Comparison of ENCODE assay signal across 11 cellular contexts in the genomic region with DNA sequence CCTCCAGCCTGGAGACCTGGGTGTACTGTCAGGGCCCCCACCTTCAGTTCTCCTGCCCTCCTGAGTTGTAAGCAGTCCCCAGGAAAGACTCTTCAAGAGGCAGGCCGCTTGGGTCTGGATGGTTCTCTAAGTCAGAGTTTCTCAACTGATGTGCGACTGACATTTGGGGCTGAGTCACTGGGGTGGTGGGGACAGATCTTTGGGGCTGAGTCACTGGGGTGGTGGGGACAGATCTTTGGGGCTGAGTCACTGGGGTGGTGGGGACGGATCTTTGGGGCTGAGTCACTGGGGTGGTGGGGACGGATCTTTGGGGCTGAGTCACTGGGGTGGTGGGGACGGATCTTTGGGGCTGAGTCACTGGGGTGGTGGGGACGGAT. TPM values are rescaled to one million over a fixed set of nuclear protein-coding genes. Genes with fewer than 3 reads are reported as not detected.
DNase-seq lines count a peak whose midpoint lies in the region; ATAC-seq and TF ChIP-seq lines count a peak whose summit lies in the region.
"Not testable (repeated sequence)": the region's sequence is repeated elsewhere in the genome, so short reads cannot be mapped to it uniquely, and the experiment has no call there.
"Had no signal": no experiment of that assay in that cellular context is flagged by ENCODE, and none has a peak within 500 bp of the region (broad histone marks: within the 10 kb centered on the region; RNA-seq: fewer than 3 reads in every experiment).

No MANE protein-coding gene starts in this region.

- H3K4me2 ChIP-seq in BLaER1 treated with 17β-estradiol and CSF1 and Interleukin-3, amounts not matched to agents 10 nM and 100 nM: peak overlapping the region in 7 of 11 experiments; percentile 10 to 66 (median 54); a peak in 11 of 22 replicates
- peak overlapping the region; percentile 37 for H3K4me2 ChIP-seq in smooth muscle cell

- H3F3A ChIP-seq in smooth muscle cell (ENCODE audit: low read depth): not testable (repeated sequence)

- H3K9ac ChIP-seq in BLaER1 treated with 17β-estradiol and CSF1 and Interleukin-3, amounts not matched to agents 10 nM and 100 nM: 0 out of 22 replicates have a peak overlapping the region, but pooled peaks of 1 of the 11 experiments have one; percentile 19
- H3K9ac ChIP-seq in adipocyte (ENCODE audit: low read length); smooth muscle cell (ENCODE audit: low read depth): not testable (repeated sequence)

- peak; percentile 84 for ATAC-seq in stimulated activated effector memory CD8-positive, alpha-beta T cell treated with anti-CD3 and anti-CD28 coated beads, Interleukin-12 subunit alpha, Interleukin-12 subunit beta, amount 100 ng/mL, for 72 hours

- not testable (repeated sequence) for H3K79me2 ChIP-seq in smooth muscle cell (ENCODE audit: low read depth)

- H3K9me3 ChIP-seq in BLaER1 treated with 17β-estradiol and CSF1 and Interleukin-3, amounts not matched to agents 10 nM and 100 nM (replicated peaks in 1 of 11): peaks cover 19 to 22% (median 21%) of the 10 kb centered on the region in 11 experiments
- peaks cover 12% of the 10 kb centered on the region for H3K9me3 ChIP-seq in adipocyte (ENCODE audit: control insufficient read depth, low read length)
- H3K9me3 ChIP-seq in smooth muscle cell (replicated peaks; ENCODE audit: low read depth): not testable (repeated sequence)

- not testable (repeated sequence) for H4K20me1 ChIP-seq in BLaER1 treated with 17β-estradiol and CSF1 and Interleukin-3, amounts not matched to agents 10 nM and 100 nM; smooth muscle cell (ENCODE audit: low read depth)

- not testable (repeated sequence) for H3K36me3 Mint-ChIP-seq in stimulated activated effector memory CD8-positive, alpha-beta T cell treated with anti-CD3 and anti-CD28 coated beads, Interleukin-12 subunit alpha, Interleukin-12 subunit beta, amount 100 ng/mL, for 72 hours

- H3K4me1 ChIP-seq in BLaER1 treated with 17β-estradiol and CSF1 and Interleukin-3, amounts not matched to agents 10 nM and 100 nM: peaks cover 0 to 24% (median 11%) of the 10 kb centered on the region in 10 experiments; a peak in 14 of 20 replicates
- H3K4me1 ChIP-seq in adipocyte (ENCODE audit: control insufficient read depth, insufficient read depth, low read length): peaks cover 12% of the 10 kb centered on the region
- H3K4me1 ChIP-seq in smooth muscle cell (ENCODE audit: low read depth): not testable (repeated sequence)

- not testable (repeated sequence) for H3K9me3 Mint-ChIP-seq in stimulated activated effector memory CD8-positive, alpha-beta T cell treated with anti-CD3 and anti-CD28 coated beads, Interleukin-12 subunit alpha, Interleukin-12 subunit beta, amount 100 ng/mL, for 72 hours

- not testable (repeated sequence) for H3K27ac Mint-ChIP-seq in stimulated activated effector memory CD8-positive, alpha-beta T cell treated with anti-CD3 and anti-CD28 coated beads, Interleukin-12 subunit alpha, Interleukin-12 subunit beta, amount 100 ng/mL, for 72 hours

- not testable (repeated sequence) for H3K27me3 ChIP-seq in BLaER1 treated with 17β-estradiol and CSF1 and Interleukin-3, amounts not matched to agents 10 nM and 100 nM; adipocyte (replicated peaks; ENCODE audit: control insufficient read depth, insufficient read depth, low read length); smooth muscle cell (ENCODE audit: low read depth)

- H3K4me3 ChIP-seq in BLaER1 treated with 17β-estradiol and CSF1 and Interleukin-3, amounts not matched to agents 10 nM and 100 nM; foreskin fibroblast (ENCODE audit: low read depth in 1 of 2, low read length in 2 of 2); smooth muscle cell: not testable (repeated sequence)
- peak overlapping the region; percentile 18 for H3K4me3 ChIP-seq in adipocyte (ENCODE audit: low read length)

- H3K4me3 Mint-ChIP-seq in stimulated activated effector memory CD8-positive, alpha-beta T cell treated with anti-CD3 and anti-CD28 coated beads, Interleukin-12 subunit alpha, Interleukin-12 subunit beta, amount 100 ng/mL, for 72 hours: not testable (repeated sequence)

- TF ChIP-seq CTCF in foreskin fibroblast (IDR thresholded peaks at IDR 0.05; ENCODE audit: low read depth, low read length); smooth muscle cell (IDR thresholded peaks at IDR 0.05; ENCODE audit: borderline replicate concordance, insufficient read depth, poor library complexity, severe bottlenecking): not testable (repeated sequence)

- H3K27ac ChIP-seq in BLaER1 treated with 17β-estradiol and CSF1 and Interleukin-3, amounts not matched to agents 10 nM and 100 nM: peak overlapping the region in 5 of 11 experiments; percentile 13 to 58 (median 31); a peak in 7 of 22 replicates
- H3K27ac ChIP-seq in smooth muscle cell (ENCODE audit: low read depth): peak overlapping the region; percentile 69

- not testable (repeated sequence) for H3K36me3 ChIP-seq in BLaER1 treated with 17β-estradiol and CSF1 and Interleukin-3, amounts not matched to agents 10 nM and 100 nM; adipocyte (ENCODE audit: control insufficient read depth, insufficient read depth, low read length, severe bottlenecking); smooth muscle cell (ENCODE audit: low read depth)

- peak; percentile 62 for DNase-seq in HS-5 (ENCODE audit: low read depth)
- peak; percentile 28 for DNase-seq in RKO (ENCODE audit: low spot score)
- DNase-seq in activated CD4-positive, alpha-beta T cell treated with anti-CD3 and anti-CD28 coated beads, Interleukin-2, amount 50 U/mL, for 48 hours: peak; percentile 28 to 46
- peak; percentile 42 for DNase-seq in adipocyte (ENCODE audit: low read depth)
- peak; percentile 41 to 46 for DNase-seq in foreskin fibroblast
- DNase-seq in smooth muscle cell (lab: John Stamatoyannopoulos, UW; ENCODE audit: unreplicated experiment); stimulated activated effector memory CD8-positive, alpha-beta T cell treated with anti-CD3 and anti-CD28 coated beads, Interleukin-12 subunit alpha, Interleukin-12 subunit beta, amount 100 ng/mL, for 72 hours (ENCODE audit: low spot score in 2 of 2): not testable (repeated sequence)

- H3K4me1 Mint-ChIP-seq in stimulated activated effector memory CD8-positive, alpha-beta T cell treated with anti-CD3 and anti-CD28 coated beads, Interleukin-12 subunit alpha, Interleukin-12 subunit beta, amount 100 ng/mL, for 72 hours: not testable (repeated sequence)

- not testable (repeated sequence) for H2AFZ ChIP-seq in smooth muscle cell (ENCODE audit: low read depth)

- WGBS in smooth muscle cell (ENCODE audit: low lambda C conversion rate): 52% methylated on average over 2 of the region's 6 CpGs

RNA-seq across cellular contexts. Expression of gene APCDD1L, which starts 26.8 kb away (rescaled TPM):
- total RNA-seq in smooth muscle cell: 8.1 and 9.4 TPM in 2 replicates
- polyA plus RNA-seq in smooth muscle cell: 18.3 and 20.6 TPM in 2 replicates
- total RNA-seq: CD4-positive, alpha-beta memory T cell; SJCRH30; T-helper 17 cell had no signal
